In genomic region chr17:42155614-42156045, GRCh38 we compare ENCODE assay signal across 8 cellular contexts. TPM values are rescaled to one million over a fixed set of nuclear protein-coding genes. Genes with fewer than 3 reads are reported as not detected.
DNase-seq lines count a peak whose midpoint lies in the region; ATAC-seq, FAIRE-seq and TF ChIP-seq lines count a peak whose summit lies in the region.

No MANE protein-coding gene starts in this region.

- H3K4me1 ChIP-seq in keratinocyte (ENCODE audit: control insufficient read depth, extremely low read depth, insufficient read depth, low read length) = peaks cover 17% of the 10 kb centered on the region
- peaks cover 22% of the 10 kb centered on the region for H3K4me1 ChIP-seq in testis

- H3K27me3 ChIP-seq in keratinocyte (ENCODE audit: control insufficient read depth, extremely low read depth, insufficient read depth, low read length) (no peaks in the 10 kb centered on the region), testis (no peaks in the 10 kb centered on the region)

- H3K9ac ChIP-seq in keratinocyte (ENCODE audit: control insufficient read depth, extremely low read depth, insufficient read depth, low read length) = peak overlapping the region; percentile 58

- DNase-seq in activated CD4-positive, alpha-beta T cell treated with anti-CD3 and anti-CD28 coated beads, Interleukin-2, amount 10 ng/mL, durations not matched to agents 7 days and 5 days = no peak
- no peak for DNase-seq in activated CD4-positive, alpha-beta T cell treated with anti-CD3 and anti-CD28 coated beads for 4 hours
- no peak for DNase-seq in activated naive CD8-positive, alpha-beta T cell treated with anti-CD3 and anti-CD28 coated beads, Interleukin-2, amount 50 U/mL, for 24 hours
- DNase-seq in keratinocyte (ENCODE audit: low read depth, low spot score) = no peak
- DNase-seq in testis = no peak
- DNase-seq in NCI-H510A (lab: John Stamatoyannopoulos, UW) = no peak
- DNase-seq in HuH-7.5 (ENCODE audit: low spot score) = no peak

- H3K9me3 ChIP-seq in keratinocyte (ENCODE audit: control insufficient read depth, low read depth, low read length) (no peaks in the 10 kb centered on the region), testis (no peaks in the 10 kb centered on the region)

- H3K4me3 ChIP-seq in keratinocyte (ENCODE audit: control insufficient read depth in 2 of 3, extremely low read depth in 1 of 3, insufficient read depth in 2 of 3, low read depth in 1 of 3, low read length in 3 of 3) (peak overlapping the region; percentile 51 to 81 (median 61)), testis (peak overlapping the region; percentile 97 to 98)

- H3K27ac ChIP-seq in keratinocyte (ENCODE audit: control insufficient read depth, insufficient read depth, low read length) (no peak overlapping the region), testis (no peak overlapping the region)

- peaks cover 19% of the 10 kb centered on the region for H3K36me3 Mint-ChIP-seq in activated CD4-positive, alpha-beta T cell treated with anti-CD3 and anti-CD28 coated beads, Interleukin-2, amount 10 ng/mL, durations not matched to agents 7 days and 5 days (ENCODE audit: low read depth)
- no peaks in the 10 kb centered on the region for H3K36me3 Mint-ChIP-seq in activated naive CD8-positive, alpha-beta T cell treated with anti-CD3 and anti-CD28 coated beads, Interleukin-2, amount 50 U/mL, for 24 hours (ENCODE audit: low read depth)

- WGBS in testis, 2 donors = 20 to 22% methylated on average over 17 of the region's 17 CpGs

- H3K4me2 ChIP-seq in keratinocyte (ENCODE audit: control insufficient read depth, extremely low read depth, insufficient read depth, low read depth, low read length) = peak overlapping the region; percentile 58

- peak overlapping the region; percentile 63 for H2AFZ ChIP-seq in keratinocyte (ENCODE audit: control insufficient read depth, low read length)

- peak overlapping the region; percentile 90 for H3K4me3 Mint-ChIP-seq in activated CD4-positive, alpha-beta T cell treated with anti-CD3 and anti-CD28 coated beads, Interleukin-2, amount 10 ng/mL, durations not matched to agents 7 days and 5 days
- peak overlapping the region; percentile 95 for H3K4me3 Mint-ChIP-seq in activated naive CD8-positive, alpha-beta T cell treated with anti-CD3 and anti-CD28 coated beads, Interleukin-2, amount 50 U/mL, for 24 hours

- CTCF ChIA-PET in activated CD4-positive, alpha-beta T cell treated with anti-CD3 and anti-CD28 coated beads, Interleukin-2, amount 10 ng/mL, durations not matched to agents 7 days and 5 days (lab: Charles Lee) = interaction anchor here (1.0 to 1.7 kb wide), 4 partner anchors 20 to 28 kb away, joined by 3 to 5 read pairs (median 4); partner anchors contain the start of gene KCNH4

- dilution Hi-C loops in keratinocyte (cut with MboI; ENCODE audit: extremely low pct_ligation_motif_present, low sequenced_read_pairs) = no loop called here

- peaks cover 40% of the 10 kb centered on the region for H3K79me2 ChIP-seq in keratinocyte (ENCODE audit: control insufficient read depth, insufficient read depth, low read length)

- no peaks in the 10 kb centered on the region for H4K20me1 ChIP-seq in keratinocyte (ENCODE audit: control insufficient read depth, extremely low read depth, insufficient read depth, low read length)

- POLR2A ChIA-PET in activated CD4-positive, alpha-beta T cell treated with anti-CD3 and anti-CD28 coated beads, Interleukin-2, amount 10 ng/mL, durations not matched to agents 7 days and 5 days (lab: Charles Lee) = no interaction called here

- H3K9me3 Mint-ChIP-seq in activated CD4-positive, alpha-beta T cell treated with anti-CD3 and anti-CD28 coated beads, Interleukin-2, amount 10 ng/mL, durations not matched to agents 7 days and 5 days = peaks cover 2% of the 10 kb centered on the region
- no peaks in the 10 kb centered on the region for H3K9me3 Mint-ChIP-seq in activated naive CD8-positive, alpha-beta T cell treated with anti-CD3 and anti-CD28 coated beads, Interleukin-2, amount 50 U/mL, for 24 hours

- no peak for ATAC-seq in activated naive CD8-positive, alpha-beta T cell treated with anti-CD3 and anti-CD28 coated beads, Interleukin-2, amount 50 U/mL, for 24 hours
- ATAC-seq in HG03460 (IDR thresholded peaks at IDR 0.05; ENCODE audit: unreplicated experiment) = no peak

- intact Hi-C loops in testis (cut with DNase I; ENCODE audit: low total_unique reads) = no loop called here

- H3K36me3 ChIP-seq in keratinocyte (ENCODE audit: control insufficient read depth in 2 of 2, extremely low read depth in 1 of 2, insufficient read depth in 2 of 2, low read length in 2 of 2) (peaks cover 4 to 7% of the 10 kb centered on the region in 2 experiments), testis (ENCODE audit: low read depth, missing control alignments) (no peaks in the 10 kb centered on the region)

- peaks cover 45% of the 10 kb centered on the region for H3K4me1 Mint-ChIP-seq in activated CD4-positive, alpha-beta T cell treated with anti-CD3 and anti-CD28 coated beads, Interleukin-2, amount 10 ng/mL, durations not matched to agents 7 days and 5 days
- H3K4me1 Mint-ChIP-seq in activated naive CD8-positive, alpha-beta T cell treated with anti-CD3 and anti-CD28 coated beads, Interleukin-2, amount 50 U/mL, for 24 hours = peaks cover 28% of the 10 kb centered on the region

- no peak for FAIRE-seq in keratinocyte (lab: Jason Lieb, UNC)

- no peaks in the 10 kb centered on the region for H3K27me3 Mint-ChIP-seq in activated CD4-positive, alpha-beta T cell treated with anti-CD3 and anti-CD28 coated beads, Interleukin-2, amount 10 ng/mL, durations not matched to agents 7 days and 5 days
- no peaks in the 10 kb centered on the region for H3K27me3 Mint-ChIP-seq in activated naive CD8-positive, alpha-beta T cell treated with anti-CD3 and anti-CD28 coated beads, Interleukin-2, amount 50 U/mL, for 24 hours

- peak overlapping the region; percentile 89 for H3K27ac Mint-ChIP-seq in activated CD4-positive, alpha-beta T cell treated with anti-CD3 and anti-CD28 coated beads, Interleukin-2, amount 10 ng/mL, durations not matched to agents 7 days and 5 days
- H3K27ac Mint-ChIP-seq in activated naive CD8-positive, alpha-beta T cell treated with anti-CD3 and anti-CD28 coated beads, Interleukin-2, amount 50 U/mL, for 24 hours = no peak overlapping the region

- TF ChIP-seq POLR2A in testis (IDR thresholded peaks at IDR 0.05) = no peak

- H3K9me1 ChIP-seq in keratinocyte (ENCODE audit: control insufficient read depth, extremely low read depth, insufficient read depth, low read length) = no peaks in the 10 kb centered on the region

- no peak for TF ChIP-seq CTCF in keratinocyte (optimal IDR thresholded peaks at IDR 0.05 in 1 of 3, IDR thresholded peaks at IDR 0.05 in 1 of 3, conservative IDR thresholded peaks at IDR 0.05 in 1 of 3; ENCODE audit: extremely low read depth in 1 of 3, insufficient read depth in 2 of 3, low read length in 3 of 3)
- no peak for TF ChIP-seq CTCF in testis (IDR thresholded peaks at IDR 0.05)

RNA-seq across cellular contexts. Expression of gene RAB5C, which starts 0.8 kb away (rescaled TPM):
- total RNA-seq in activated CD4-positive, alpha-beta T cell treated with anti-CD3 and anti-CD28 coated beads, Interleukin-2, amount 10 ng/mL, durations not matched to agents 7 days and 5 days = 100 to 1,000 TPM in 1 of 2 experiments, 10 to 100 TPM in 1; 97.1 to 108 TPM
- polyA plus RNA-seq in keratinocyte (162 to 205 TPM (median 190 TPM) in 3 replicates), testis (ENCODE audit: insufficient read depth, low read depth, low replicate concordance) (139 TPM)
- 39.1 TPM for polyA plus RNA-seq in keratinocyte (2011; ENCODE audit: low read depth)
- polyA plus RNA-seq in keratinocyte (2011; cell fraction: cytosol; rRNA removed) = 175 and 251 TPM in 2 replicates
- polyA plus RNA-seq in keratinocyte (2011; cell fraction: nucleus; rRNA removed) = 119 and 154 TPM in 2 replicates
- 93.5 and 168 TPM in 2 replicates for polyA plus RNA-seq in keratinocyte (2012; ENCODE audit: low replicate concordance)
- polyA minus RNA-seq in keratinocyte = 92.2 to 195 TPM (median 110 TPM) in 3 replicates
- polyA minus RNA-seq in keratinocyte (2011; cell fraction: cytosol; rRNA and poly(A)+ RNA removed) = 108 TPM
- 31.3 and 35.6 TPM in 2 replicates for polyA minus RNA-seq in keratinocyte (2011; cell fraction: nucleus; rRNA and poly(A)+ RNA removed)
- total RNA-seq in testis = 100 to 1,000 TPM in 1 of 2 donors, 10 to 100 TPM in 1; 96.0 to 152 TPM

RNA-seq across cellular contexts. Expression of gene KCNH4, which starts 25.3 kb away (rescaled TPM):
- total RNA-seq in activated CD4-positive, alpha-beta T cell treated with anti-CD3 and anti-CD28 coated beads, Interleukin-2, amount 10 ng/mL, durations not matched to agents 7 days and 5 days = under 1 TPM; 0.15 to 0.17 TPM
- polyA plus RNA-seq in keratinocyte (not detected in 3 replicates), testis (ENCODE audit: insufficient read depth, low read depth, low replicate concordance) (0.42 TPM)
- not detected for polyA plus RNA-seq in keratinocyte (2011; ENCODE audit: low read depth)
- 0.01 TPM in 1 of 2 replicates, not detected in the other for polyA plus RNA-seq in keratinocyte (2011; cell fraction: cytosol; rRNA removed)
- polyA plus RNA-seq in keratinocyte (2011; cell fraction: nucleus; rRNA removed) = not detected in 2 replicates
- polyA plus RNA-seq in keratinocyte (2012; ENCODE audit: low replicate concordance) = not detected in 2 replicates
- 0.06 TPM in 1 of 3 replicates, not detected in the others for polyA minus RNA-seq in keratinocyte
- not detected for polyA minus RNA-seq in keratinocyte (2011; cell fraction: cytosol; rRNA and poly(A)+ RNA removed)
- not detected in 2 replicates for polyA minus RNA-seq in keratinocyte (2011; cell fraction: nucleus; rRNA and poly(A)+ RNA removed)
- total RNA-seq in testis = under 1 TPM; 0.24 to 0.56 TPM

RNA-seq across cellular contexts. Expression of gene HCRT, which starts 29.6 kb away (rescaled TPM):
- total RNA-seq in activated CD4-positive, alpha-beta T cell treated with anti-CD3 and anti-CD28 coated beads, Interleukin-2, amount 10 ng/mL, durations not matched to agents 7 days and 5 days = not detected
- not detected in 3 replicates for polyA plus RNA-seq in keratinocyte
- polyA plus RNA-seq in keratinocyte (2011; ENCODE audit: low read depth) = not detected
- not detected in 2 replicates for polyA plus RNA-seq in keratinocyte (2011; cell fraction: cytosol; rRNA removed)
- not detected in 2 replicates for polyA plus RNA-seq in keratinocyte (2011; cell fraction: nucleus; rRNA removed)
- not detected in 2 replicates for polyA plus RNA-seq in keratinocyte (2012; ENCODE audit: low replicate concordance)
- not detected in 3 replicates for polyA minus RNA-seq in keratinocyte
- polyA minus RNA-seq in keratinocyte (2011; cell fraction: cytosol; rRNA and poly(A)+ RNA removed) = not detected
- not detected in 2 replicates for polyA minus RNA-seq in keratinocyte (2011; cell fraction: nucleus; rRNA and poly(A)+ RNA removed)
- total RNA-seq in testis = not detected
- not detected for polyA plus RNA-seq in testis (ENCODE audit: insufficient read depth, low read depth, low replicate concordance)

RNA-seq across cellular contexts. Expression of gene HSPB9, which starts 33.0 kb away (rescaled TPM):
- total RNA-seq in activated CD4-positive, alpha-beta T cell treated with anti-CD3 and anti-CD28 coated beads, Interleukin-2, amount 10 ng/mL, durations not matched to agents 7 days and 5 days = not detected
- 0.03 TPM in 1 of 3 replicates, not detected in the others for polyA plus RNA-seq in keratinocyte
- not detected for polyA plus RNA-seq in keratinocyte (2011; ENCODE audit: low read depth)
- not detected in 2 replicates for polyA plus RNA-seq in keratinocyte (2011; cell fraction: cytosol; rRNA removed)
- not detected in 2 replicates for polyA plus RNA-seq in keratinocyte (2011; cell fraction: nucleus; rRNA removed)
- 0.16 and 0.18 TPM in 2 replicates for polyA plus RNA-seq in keratinocyte (2012; ENCODE audit: low replicate concordance)
- not detected in 3 replicates for polyA minus RNA-seq in keratinocyte
- polyA minus RNA-seq in keratinocyte (2011; cell fraction: cytosol; rRNA and poly(A)+ RNA removed) = not detected
- polyA minus RNA-seq in keratinocyte (2011; cell fraction: nucleus; rRNA and poly(A)+ RNA removed) = not detected in 2 replicates
- total RNA-seq in testis = 1 to 10 TPM; 6.9 to 9.8 TPM
- polyA plus RNA-seq in testis (ENCODE audit: insufficient read depth, low read depth, low replicate concordance) = 12.9 TPM

RNA-seq across cellular contexts. Expression of gene KAT2A, which starts 34.5 kb away (rescaled TPM):
- total RNA-seq in activated CD4-positive, alpha-beta T cell treated with anti-CD3 and anti-CD28 coated beads, Interleukin-2, amount 10 ng/mL, durations not matched to agents 7 days and 5 days = 10 to 100 TPM; 47.9 to 48.3 TPM
- polyA plus RNA-seq in keratinocyte = 26.1 to 42.0 TPM (median 28.2 TPM) in 3 replicates
- polyA plus RNA-seq in keratinocyte (2011; ENCODE audit: low read depth) = 13.2 TPM
- polyA plus RNA-seq in keratinocyte (2011; cell fraction: cytosol; rRNA removed) = 11.7 and 16.6 TPM in 2 replicates
- 132 and 177 TPM in 2 replicates for polyA plus RNA-seq in keratinocyte (2011; cell fraction: nucleus; rRNA removed)
- polyA plus RNA-seq in keratinocyte (2012; ENCODE audit: low replicate concordance) = 23.6 and 33.2 TPM in 2 replicates
- 22.0 to 38.4 TPM (median 22.8 TPM) in 3 replicates for polyA minus RNA-seq in keratinocyte
- polyA minus RNA-seq in keratinocyte (2011; cell fraction: cytosol; rRNA and poly(A)+ RNA removed) = 18.4 TPM
- 18.3 and 22.7 TPM in 2 replicates for polyA minus RNA-seq in keratinocyte (2011; cell fraction: nucleus; rRNA and poly(A)+ RNA removed)
- total RNA-seq in testis = 100 to 1,000 TPM; 109 to 111 TPM
- 37.6 TPM for polyA plus RNA-seq in testis (ENCODE audit: insufficient read depth, low read depth, low replicate concordance)
